In the genomic region with DNA sequence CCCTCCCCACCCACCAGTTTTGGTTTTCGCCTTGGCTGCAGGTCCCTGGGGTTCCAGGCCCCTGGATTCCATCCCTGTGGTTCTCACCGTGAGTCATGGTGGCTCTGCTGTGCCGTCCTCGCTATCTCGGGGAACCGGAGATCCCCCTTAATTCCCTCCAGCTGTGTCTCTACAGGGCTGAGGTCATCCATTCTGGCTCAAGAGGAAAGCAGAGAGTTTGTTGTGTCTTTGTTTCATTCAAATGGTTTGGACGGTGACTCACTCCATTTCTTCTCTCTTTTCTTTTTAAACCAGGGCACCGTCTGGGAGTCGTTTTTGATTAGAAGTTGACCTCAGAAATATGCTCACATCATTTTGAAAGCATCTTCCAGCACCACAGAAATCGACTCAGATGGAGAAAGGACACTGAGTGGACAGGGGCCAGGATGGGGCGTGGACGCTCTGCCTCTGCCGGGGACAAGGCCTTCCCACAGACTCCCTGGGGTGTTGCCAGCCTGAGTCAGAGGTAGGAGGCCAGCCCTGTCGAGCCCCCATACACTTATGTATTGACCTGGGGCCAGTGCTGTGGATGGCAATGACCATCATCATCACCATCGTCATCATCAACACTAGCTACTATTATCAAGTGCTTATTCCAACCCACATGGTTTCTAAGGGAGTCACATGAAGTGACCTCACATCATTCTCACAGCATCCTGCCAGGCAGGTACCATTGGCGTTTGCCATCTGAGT, we compare ENCODE assay signal across 8 cellular contexts.
DNase-seq lines count a peak whose midpoint lies in the region; ATAC-seq and TF ChIP-seq lines count a peak whose summit lies in the region.

No MANE protein-coding gene starts in this region.

- intact Hi-C loops in sigmoid colon (cut with DNase I): no loop called here

- H3K36me3 Mint-ChIP-seq in activated T-helper 17 cell treated with anti-CD3 and anti-CD28 coated beads, Interleukin-2, amount 50 U/mL, for 72 hours (ENCODE audit: low read depth): no peaks in the 10 kb centered on the region

- no peak overlapping the region for H3K4me3 Mint-ChIP-seq in activated T-helper 17 cell treated with anti-CD3 and anti-CD28 coated beads, Interleukin-2, amount 50 U/mL, for 72 hours

- no peak for TF ChIP-seq EP300 in sigmoid colon (IDR thresholded peaks at IDR 0.05)

- no peaks in the 10 kb centered on the region for H3K9me3 ChIP-seq in sigmoid colon

- H3K4me3 ChIP-seq in sigmoid colon: no peak overlapping the region

- H3K4me1 ChIP-seq in sigmoid colon: peaks cover 0 to 9% (median 6%) of the 10 kb centered on the region in 4 donors

- H3K27ac ChIP-seq in sigmoid colon: peak overlapping the region; percentile 62 to 68 (median 65)

- no peaks in the 10 kb centered on the region for H3K36me3 ChIP-seq in sigmoid colon

- H3K9me3 Mint-ChIP-seq in activated T-helper 17 cell treated with anti-CD3 and anti-CD28 coated beads, Interleukin-2, amount 50 U/mL, for 72 hours: peaks cover 8% of the 10 kb centered on the region

- 74 to 77% methylated on average over 16 of the region's 16 CpGs for WGBS in sigmoid colon, 2 donors

- no peak for TF ChIP-seq CTCF in sigmoid colon (IDR thresholded peaks at IDR 0.05)

- no peak for TF ChIP-seq POLR2A in sigmoid colon (IDR thresholded peaks at IDR 0.05)

- no peaks in the 10 kb centered on the region for H3K27me3 ChIP-seq in sigmoid colon

- peaks cover 7% of the 10 kb centered on the region for H3K4me1 Mint-ChIP-seq in activated T-helper 17 cell treated with anti-CD3 and anti-CD28 coated beads, Interleukin-2, amount 50 U/mL, for 72 hours

- no peaks in the 10 kb centered on the region for H3K27me3 Mint-ChIP-seq in activated T-helper 17 cell treated with anti-CD3 and anti-CD28 coated beads, Interleukin-2, amount 50 U/mL, for 72 hours

- H3K27ac Mint-ChIP-seq in activated T-helper 17 cell treated with anti-CD3 and anti-CD28 coated beads, Interleukin-2, amount 50 U/mL, for 72 hours: no peak overlapping the region

- peak; percentile 37 for ATAC-seq in activated T-helper 17 cell treated with anti-CD3 and anti-CD28 coated beads, Interleukin-2, amount 50 U/mL, for 72 hours (replicated peaks)
- no peak for ATAC-seq in HG02798 (IDR thresholded peaks at IDR 0.05; ENCODE audit: poor library complexity, unreplicated experiment)

- peak; percentile 94 for DNase-seq in GM03348 (ENCODE audit: low spot score)
- DNase-seq in glomerular endothelial cell (ENCODE audit: extremely low read depth, low read depth, low spot score): peak; percentile 75
- peak; percentile 84 for DNase-seq in sigmoid colon
- no peak for DNase-seq in activated CD4-positive, alpha-beta T cell treated with anti-CD3 and anti-CD28 coated beads for 48 hours
- no peak for DNase-seq in superior temporal gyrus (ENCODE audit: extremely low spot score)
- DNase-seq in HT-29 (ENCODE audit: low spot score): no peak

Comparison
In these comparisons a context has a peak if more than half of its experiments do, and no peak if none do; other contexts are left out.
1. DNase-seq: peak in GM03348 (single experiment), glomerular endothelial cell (single experiment) and sigmoid colon (single experiment); none in activated CD4-positive, alpha-beta T cell treated with anti-CD3 and anti-CD28 coated beads for 48 hours (single experiment), superior temporal gyrus (single experiment) and HT-29 (single experiment).